Comparison of ENCODE assay signal across 1 cellular context in genomic region chr1:145996433-145997155, GRCh38.
TF ChIP-seq lines count a peak whose summit lies in the region.

Gene TXNIP, minus strand, starts transcription at chr1:145996579. Its CDS starts 313 bp downstream, at chr1:145996266.

TF ChIP-seq in HepG2, 621 proteins besides CTCF, POLR2A, EP300 and RAD21 (continued from another document and continues in another):
- TF ChIP-seq PRDM4 (CRISPR knock-in tag; IDR thresholded peaks at IDR 0.05; ENCODE audit: borderline replicate concordance) (no peak), THAP11 (CRISPR knock-in tag; IDR thresholded peaks at IDR 0.05) (peak; percentile 81), ZNF670 (CRISPR knock-in tag; IDR thresholded peaks at IDR 0.05; ENCODE audit: borderline replicate concordance) (peak; percentile 67; the same call in 1 of the 2 replicates), ZNF205 (CRISPR knock-in tag; IDR thresholded peaks at IDR 0.05) (peak; percentile 89; the same call in 1 of the 2 replicates), SRF (IDR thresholded peaks at IDR 0.05; ENCODE audit: low read depth, low read length) (peak; percentile 6; the same call in 1 of the 2 replicates), ZNF17 (CRISPR knock-in tag; IDR thresholded peaks at IDR 0.05) (no peak), ZNF432 (CRISPR knock-in tag; IDR thresholded peaks at IDR 0.05; ENCODE audit: borderline replicate concordance) (no peak), CHD2 (IDR thresholded peaks at IDR 0.05; ENCODE audit: low read depth, low read length) (peak; percentile 70), TCF7 (IDR thresholded peaks at IDR 0.05; ENCODE audit: low read depth) (0 out of 2 replicates have a peak, but pooled peaks have one; percentile 16), ELK4 (CRISPR knock-in tag; IDR thresholded peaks at IDR 0.05; ENCODE audit: borderline replicate concordance) (no peak), ZSCAN21 (CRISPR knock-in tag; IDR thresholded peaks at IDR 0.05; ENCODE audit: borderline replicate concordance) (peak; percentile 37), SNAPC2 (CRISPR knock-in tag; IDR thresholded peaks at IDR 0.05) (peak; percentile 98), HHEX (CRISPR knock-in tag; IDR thresholded peaks at IDR 0.05) (peak; percentile 26; the same call in 1 of the 2 replicates), ZNF33B (CRISPR knock-in tag; IDR thresholded peaks at IDR 0.05) (no peak), GABPB1 (CRISPR knock-in tag; IDR thresholded peaks at IDR 0.05) (peak; percentile 79), SP1 (IDR thresholded peaks at IDR 0.05) (no peak), SP1 (CRISPR knock-in tag; IDR thresholded peaks at IDR 0.05) (peak; percentile 43; the same call in 1 of the 2 replicates), ZNF780A (CRISPR knock-in tag; IDR thresholded peaks at IDR 0.05) (0 out of 2 replicates have a peak, but pooled peaks have one; percentile 48), MEIS1 (CRISPR knock-in tag; IDR thresholded peaks at IDR 0.05; ENCODE audit: borderline replicate concordance) (peak; percentile 57; the same call in 1 of the 2 replicates), E2F1 (CRISPR knock-in tag; IDR thresholded peaks at IDR 0.05) (no peak; the same call in 1 of the 2 replicates), ZMAT3 (CRISPR knock-in tag; conservative IDR thresholded peaks at IDR 0.05) (peak; percentile 88), MTA1 (CRISPR knock-in tag; IDR thresholded peaks at IDR 0.05; ENCODE audit: borderline replicate concordance) (peak; percentile 67; the same call in 1 of the 2 replicates), CREB3 (CRISPR knock-in tag; IDR thresholded peaks at IDR 0.05) (no peak), ZBTB38 (CRISPR knock-in tag; IDR thresholded peaks at IDR 0.05) (peak; percentile 55), MAFK (conservative IDR thresholded peaks at IDR 0.05 in 1 of 2, IDR thresholded peaks at IDR 0.05 in 1 of 2; ENCODE audit: low read length in 2 of 2) (peak; percentile 26 to 49; a peak in 2 of 4 replicates), SP140L (CRISPR knock-in tag; IDR thresholded peaks at IDR 0.05; ENCODE audit: borderline replicate concordance) (peak; percentile 88; the same call in 1 of the 2 replicates), SMAD9 (CRISPR knock-in tag; IDR thresholded peaks at IDR 0.05) (peak; percentile 33; the same call in 1 of the 2 replicates), SOX6 (IDR thresholded peaks at IDR 0.05) (no peak), SOX6 (CRISPR knock-in tag; IDR thresholded peaks at IDR 0.05) (peak; percentile 92), ZSCAN5A (CRISPR knock-in tag; IDR thresholded peaks at IDR 0.05; ENCODE audit: borderline replicate concordance) (peak; percentile 93; the same call in 1 of the 2 replicates), TFDP1 (CRISPR knock-in tag; IDR thresholded peaks at IDR 0.05; ENCODE audit: borderline replicate concordance) (peak; percentile 62), CENPT (CRISPR knock-in tag; IDR thresholded peaks at IDR 0.05; ENCODE audit: low read depth) (peak; percentile 56; the same call in 1 of the 2 replicates), ZNF335 (CRISPR knock-in tag; IDR thresholded peaks at IDR 0.05) (0 out of 2 replicates have a peak, but pooled peaks have one; percentile 22), PHF20 (CRISPR knock-in tag; IDR thresholded peaks at IDR 0.05) (0 out of 2 replicates have a peak, but pooled peaks have one; percentile 36), ZNF501 (CRISPR knock-in tag; IDR thresholded peaks at IDR 0.05) (peak; percentile 89), ZNF207 (IDR thresholded peaks at IDR 0.05; ENCODE audit: borderline replicate concordance) (no peak), HNRNPH1 (optimal IDR thresholded peaks at IDR 0.05; ENCODE audit: low read depth, low read length) (no peak), GPBP1L1 (CRISPR knock-in tag; IDR thresholded peaks at IDR 0.05) (no peak), ZNF768 (CRISPR knock-in tag; IDR thresholded peaks at IDR 0.05) (peak; percentile 24; the same call in 1 of the 2 replicates), TEAD3 (CRISPR knock-in tag; optimal IDR thresholded peaks at IDR 0.05; ENCODE audit: borderline replicate concordance) (peak; percentile 75), BCL6 (CRISPR knock-in tag; IDR thresholded peaks at IDR 0.05) (peak; percentile 72), THAP7 (CRISPR knock-in tag; IDR thresholded peaks at IDR 0.05) (no peak; the same call in 1 of the 2 replicates), SIN3A (IDR thresholded peaks at IDR 0.05; ENCODE audit: borderline replicate concordance, low read depth, low read length) (peak; percentile 94; the same call in 1 of the 2 replicates), RXRB (CRISPR knock-in tag; IDR thresholded peaks at IDR 0.05; ENCODE audit: borderline replicate concordance) (peak; percentile 89), ZC3H13 (CRISPR knock-in tag; IDR thresholded peaks at IDR 0.05) (0 out of 2 replicates have a peak, but pooled peaks have one; percentile 50), RBAK (CRISPR knock-in tag; IDR thresholded peaks at IDR 0.05) (0 out of 2 replicates have a peak, but pooled peaks have one; percentile 40), MLXIP (CRISPR knock-in tag; IDR thresholded peaks at IDR 0.05; ENCODE audit: borderline replicate concordance) (peak; percentile 100), ELF1 (CRISPR knock-in tag; IDR thresholded peaks at IDR 0.05) (peak; percentile 87), FLYWCH1 (CRISPR knock-in tag; IDR thresholded peaks at IDR 0.05) (no peak)
